In genomic region chr17:79842136-79842655, GRCh38 we compare ENCODE assay signal across 9 cellular contexts. TPM values are rescaled to one million over a fixed set of nuclear protein-coding genes. Genes with fewer than 3 reads are reported as not detected.
DNase-seq lines count a peak whose midpoint lies in the region; ATAC-seq, FAIRE-seq and TF ChIP-seq lines count a peak whose summit lies in the region.
"Had no signal": no experiment of that assay in that cellular context is flagged by ENCODE, and none has a peak within 500 bp of the region (broad histone marks: within the 10 kb centered on the region; RNA-seq: fewer than 3 reads in every experiment).

No MANE protein-coding gene starts in this region.

- H3K79me2 ChIP-seq in endothelial cell of umbilical vein (ENCODE audit: control insufficient read depth, insufficient read depth, low read length) = no peaks in the 10 kb centered on the region

- no peak overlapping the region for H3K4me2 ChIP-seq in endothelial cell of umbilical vein (ENCODE audit: insufficient read depth, low read length)

- H4K20me1 ChIP-seq in endothelial cell of umbilical vein (replicated peaks; ENCODE audit: control insufficient read depth, extremely low read depth, insufficient read depth, low read length) = no peaks in the 10 kb centered on the region

- peak overlapping the region; percentile 50 to 64; a peak in 3 of 4 replicates for H3K4me3 ChIP-seq in Panc1 (ENCODE audit: low read depth in 2 of 2, low read length in 2 of 2)
- H3K4me3 ChIP-seq in endothelial cell of umbilical vein (replicated peaks in 1 of 3; ENCODE audit: insufficient read depth in 1 of 3, low read depth in 1 of 3, low read length in 3 of 3) = no peak overlapping the region
- peak overlapping the region; percentile 73 for H3K4me3 ChIP-seq in psoas muscle

- POLR2A ChIA-PET in Panc1 (lab: Charles Lee) = interaction anchor here (1.0 kb wide), 1 partner anchor 146 kb away, joined by 3 read pairs; no protein-coding TSS in a partner anchor
- POLR2A ChIA-PET in endothelial cell of umbilical vein (lab: Charles Lee) = no interaction called here

- DNase-seq in ELF-1 (ENCODE audit: low read depth, low spot score) = peak; percentile 61
- no peak for DNase-seq in Panc1 (ENCODE audit: low read depth, low spot score)
- DNase-seq in endothelial cell of umbilical vein (ENCODE audit: low read depth, low spot score) = no peak
- DNase-seq in psoas muscle = no peak
- no peak for DNase-seq in Right ventricle myocardium superior
- DNase-seq: stimulated activated CD4-positive, alpha-beta T cell treated with anti-CD3 and anti-CD28 coated beads, Interleukin-1b, Interleukin-23, amount 100 ng/mL, for 48 hours had no signal

- no peak for TF ChIP-seq POLR2A in endothelial cell of umbilical vein (IDR thresholded peaks at IDR 0.05; ENCODE audit: low read depth, low read length)

- intact Hi-C loops in Panc1 (cut with micrococcal nuclease; ENCODE audit: unreplicated experiment) (loop anchor here (10.0 kb wide), 1 partner anchor 73 kb away; no protein-coding TSS in a partner anchor), endothelial cell of umbilical vein (cut with micrococcal nuclease) (loop anchor here (5.0 kb wide), 1 partner anchor 90 kb away; no protein-coding TSS in a partner anchor), psoas muscle (cut with DNase I) (loop anchor here (5.0 to 10.0 kb wide), 4 partner anchors 45 to 153 kb away; partner anchors contain the start of gene CBX8 (in 1 of the 2)), Right ventricle myocardium superior (cut with DNase I) (loop anchor here (5.0 to 10.0 kb wide), 3 partner anchors 45 to 133 kb away; partner anchors contain the start of gene CBX8)

- dilution Hi-C loops in endothelial cell of umbilical vein (cut with MboI; ENCODE audit: extremely low pct_ligation_motif_present, low sequenced_read_pairs) = no loop called here

- no peaks in the 10 kb centered on the region for H3K9me1 ChIP-seq in endothelial cell of umbilical vein (replicated peaks; ENCODE audit: control insufficient read depth, extremely low read depth, insufficient read depth, low read length)

- ATAC-seq in Panc1 (no peak), psoas muscle (no peak), HG02840 (IDR thresholded peaks at IDR 0.05; ENCODE audit: low FRiP score, unreplicated experiment) (no peak), Right ventricle myocardium superior (ENCODE audit: poor library complexity) (no peak), GM21515 (IDR thresholded peaks at IDR 0.05; ENCODE audit: unreplicated experiment) (no peak)

- BruUV-seq in Panc1 (replicated peaks; lab: Mats Ljungman, UMichigan) (no TSS peak), endothelial cell of umbilical vein (replicated peaks; lab: Mats Ljungman, UMichigan) (no TSS peak)

- H3K9me3 ChIP-seq in Panc1 (ENCODE audit: control insufficient read depth, insufficient read depth, low read depth, low read length) (no peaks in the 10 kb centered on the region), endothelial cell of umbilical vein (replicated peaks; ENCODE audit: control insufficient read depth, insufficient read depth, low read length) (no peaks in the 10 kb centered on the region), psoas muscle (no peaks in the 10 kb centered on the region)
- H3K9me3 ChIP-seq: neutrophil had no signal

- no peak overlapping the region for H2AFZ ChIP-seq in endothelial cell of umbilical vein (ENCODE audit: low read depth, low read length)

- H3K36me3 ChIP-seq in Panc1 (ENCODE audit: control insufficient read depth, insufficient read depth, low read length) (peaks cover 7% of the 10 kb centered on the region; the same call in 1 of the 2 replicates), endothelial cell of umbilical vein (ENCODE audit: control insufficient read depth in 2 of 2, extremely low read depth in 1 of 2, insufficient read depth in 2 of 2, low read length in 2 of 2) (no peaks in the 10 kb centered on the region), psoas muscle (ENCODE audit: insufficient read depth in 1 of 2, low read depth in 1 of 2) (no peaks in the 10 kb centered on the region)
- H3K36me3 ChIP-seq: neutrophil had no signal

- H3K27me3 ChIP-seq in Panc1 (ENCODE audit: control insufficient read depth, insufficient read depth, low read length) (no peaks in the 10 kb centered on the region), endothelial cell of umbilical vein (ENCODE audit: control insufficient read depth in 2 of 2, insufficient read depth in 2 of 2, low read length in 2 of 2) (peaks cover 35 to 51% of the 10 kb centered on the region in 2 experiments), psoas muscle (ENCODE audit: insufficient read depth in 3 of 3, low read length in 2 of 3) (peaks cover 0 to 75% (median 27%) of the 10 kb centered on the region in 3 donors)

- TF ChIP-seq CTCF in Panc1 (IDR thresholded peaks at IDR 0.05) = no peak
- no peak for TF ChIP-seq CTCF in endothelial cell of umbilical vein (IDR thresholded peaks at IDR 0.05; ENCODE audit: extremely low read depth in 1 of 2, insufficient read depth in 1 of 2, low read depth in 1 of 2, low read length in 2 of 2)
- no peak for TF ChIP-seq CTCF in psoas muscle (IDR thresholded peaks at IDR 0.05)

- H3K4me1 ChIP-seq in Panc1 (ENCODE audit: control insufficient read depth, insufficient read depth, low read length) = peaks cover 28% of the 10 kb centered on the region
- H3K4me1 ChIP-seq in endothelial cell of umbilical vein (ENCODE audit: control insufficient read depth, extremely low read depth, insufficient read depth, low read length) = peaks cover 18% of the 10 kb centered on the region
- H3K4me1 ChIP-seq in psoas muscle = peaks cover 41% of the 10 kb centered on the region

- WGBS in psoas muscle, 3 donors = 13 to 17% (median 13%) methylated on average over 20 of the region's 20 CpGs

- no peak overlapping the region for H3K9ac ChIP-seq in endothelial cell of umbilical vein (replicated peaks; ENCODE audit: extremely low read depth, insufficient read depth, low read length)

- CTCF ChIA-PET in Panc1 (lab: Charles Lee) = interaction anchor here (0.5 to 0.6 kb wide), 3 partner anchors 8 to 94 kb away, joined by 3 read pairs; no protein-coding TSS in a partner anchor
- CTCF ChIA-PET in endothelial cell of umbilical vein (lab: Charles Lee) = interaction anchor here (0.6 to 5.5 kb wide), 3 partner anchors 11 to 31 kb away, joined by 3 to 59 read pairs (median 3); no protein-coding TSS in a partner anchor

- H3K27ac ChIP-seq in Panc1 (ENCODE audit: low read length) = peak overlapping the region; percentile 59
- no peak overlapping the region for H3K27ac ChIP-seq in endothelial cell of umbilical vein (ENCODE audit: insufficient read depth, low read depth, low read length)
- H3K27ac ChIP-seq in psoas muscle = no peak overlapping the region
- H3K27ac ChIP-seq: neutrophil had no signal

- FAIRE-seq in endothelial cell of umbilical vein (lab: Jason Lieb, UNC) = no peak

- in situ Hi-C loops in Panc1 (cut with HindIII; ENCODE audit: low pct_unique_long_range_greater_than_20kb, low sequenced_read_pairs) = no loop called here

TF ChIP-seq in endothelial cell of umbilical vein, 7 proteins besides CTCF, POLR2A, EP300 and RAD21:
- TF ChIP-seq GATA2 (IDR thresholded peaks at IDR 0.05; ENCODE audit: insufficient read depth, insufficient read length, low read depth, low read length) (no peak), EZH2 (IDR thresholded peaks at IDR 0.05; ENCODE audit: borderline replicate concordance, low read depth, low read length, severe bottlenecking) (peak; percentile 97)
TF ChIP-seq in endothelial cell of umbilical vein: peak in this region for 1.

RNA-seq across cellular contexts. Expression of gene CBX4, which starts 3.0 kb away (rescaled TPM):
- total RNA-seq in Panc1 (2021; ENCODE audit: unreplicated experiment) (48.6 TPM), endothelial cell of umbilical vein (12.3 TPM in 2 replicates), psoas muscle (1 to 10 TPM; 2.5 to 7.8 (median 4.6) TPM), Right ventricle myocardium superior (25.6 TPM)
- polyA plus RNA-seq in Panc1 (2012; ENCODE audit: insufficient read length) = 39.2 TPM
- polyA plus RNA-seq in endothelial cell of umbilical vein (7.0 and 9.3 TPM in 2 replicates), psoas muscle (1 to 10 TPM; 1.9 to 3.6 (median 2.4) TPM)
- 3.9 and 5.3 TPM in 2 replicates for polyA plus RNA-seq in endothelial cell of umbilical vein (2011; cell fraction: cytosol; rRNA removed)
- 4.6 and 5.5 TPM in 2 replicates for polyA plus RNA-seq in endothelial cell of umbilical vein (2011; cell fraction: nucleus; rRNA removed)
- polyA plus RNA-seq in endothelial cell of umbilical vein (2012) = 3.4 and 5.9 TPM in 2 replicates
- polyA minus RNA-seq in endothelial cell of umbilical vein = 2.9 and 3.6 TPM in 2 replicates
- 36.5 TPM for polyA minus RNA-seq in endothelial cell of umbilical vein (2011; cell fraction: cytosol; rRNA and poly(A)+ RNA removed)
- polyA minus RNA-seq in endothelial cell of umbilical vein (2011; cell fraction: nucleus; rRNA and poly(A)+ RNA removed) = 2.4 and 3.1 TPM in 2 replicates

RNA-seq across cellular contexts. Expression of gene CBX8, which starts 45.3 kb away (rescaled TPM):
- total RNA-seq in Panc1 (2021; ENCODE audit: unreplicated experiment) (15.3 TPM), endothelial cell of umbilical vein (3.1 TPM in 2 replicates), psoas muscle (1 to 10 TPM in 3 of 4 donors, under 1 TPM in 1; 0.40 to 3.3 (median 1.2) TPM), Right ventricle myocardium superior (6.2 TPM)
- polyA plus RNA-seq in Panc1 (2012; ENCODE audit: insufficient read length) = 17.3 TPM
- polyA plus RNA-seq in endothelial cell of umbilical vein (0.49 and 0.69 TPM in 2 replicates), psoas muscle (1 to 10 TPM; 1.3 to 3.5 (median 1.3) TPM)
- 0.28 and 0.41 TPM in 2 replicates for polyA plus RNA-seq in endothelial cell of umbilical vein (2011; cell fraction: cytosol; rRNA removed)
- polyA plus RNA-seq in endothelial cell of umbilical vein (2011; cell fraction: nucleus; rRNA removed) = 0.40 and 1.1 TPM in 2 replicates
- 1.4 and 1.8 TPM in 2 replicates for polyA plus RNA-seq in endothelial cell of umbilical vein (2012)
- 0.25 and 1.1 TPM in 2 replicates for polyA minus RNA-seq in endothelial cell of umbilical vein
- 2.4 TPM for polyA minus RNA-seq in endothelial cell of umbilical vein (2011; cell fraction: cytosol; rRNA and poly(A)+ RNA removed)
- 0.19 and 0.34 TPM in 2 replicates for polyA minus RNA-seq in endothelial cell of umbilical vein (2011; cell fraction: nucleus; rRNA and poly(A)+ RNA removed)

Comparison
In these comparisons a context has a peak if more than half of its experiments do, and no peak if none do; other contexts are left out.
1. H3K4me3 ChIP-seq: peak in Panc1 (2 of 2) and psoas muscle (single experiment); none in endothelial cell of umbilical vein (0 of 3).